ENCODE assay signal across 19 cellular contexts in genomic region chr10:111944331-111944730, GRCh38.
"Had no signal": no experiment of that assay in that cellular context is flagged by ENCODE, and none has a peak within 500 bp of the region (broad histone marks: within the 10 kb centered on the region; RNA-seq: fewer than 3 reads in every experiment).

No MANE protein-coding gene starts in this region.

- DNase-seq: activated CD4-positive, alpha-beta T cell treated with anti-CD3 and anti-CD28 coated beads, Interleukin-2, amount 50 U/mL, for 4 hours; activated CD4-positive, CD25-positive, alpha-beta regulatory T cell treated with anti-CD3 and anti-CD28 coated beads, Interleukin-2, amount 50 U/mL, for 72 hours; activated gamma-delta T cell treated with Interleukin-2 at 50 U/mL for 16 hours; adrenal gland; effector memory CD8-positive, alpha-beta T cell; hippocampal formation; kidney glomerular epithelial cell; left ventricle myocardium inferior; mammary epithelial cell; psoas muscle; transverse colon had no signal

- H3K27me3 ChIP-seq: adrenal gland, breast epithelium, transverse colon, vagina had no signal

- H3K4me3 Mint-ChIP-seq: activated T-helper 1 cell treated with anti-CD3 and anti-CD28 coated beads, Interleukin-12 subunit alpha, Interleukin-12 subunit beta, Interleukin-2, Interleukin-4 antibody, amounts not matched to agents 30 ng/mL and 10 ng/mL and 1 ng/mL, durations not matched to agents 14 hours and 24 hours and 36 hours; dendritic cell treated with granulocyte-macrophage colony-stimulating factor and Interleukin-4, amounts not matched to agents 40 ng/mL and 50 ng/mL, for 4 days; effector memory CD8-positive, alpha-beta T cell; stimulated activated naive CD8-positive, alpha-beta T cell treated with anti-CD3 and anti-CD28 coated beads, Interleukin-15, Interleukin-2, amounts not matched to agents 100 ng/mL and 50 ng/mL, for 24 hours had no signal

- H3K9me3 ChIP-seq: psoas muscle, transverse colon, vagina had no signal

- H3K27ac Mint-ChIP-seq: activated naive CD4-positive, alpha-beta T cell treated with anti-CD3 and anti-CD28 coated beads, Interleukin-2, amount 50 U/mL, for 72 hours; activated T-helper 1 cell treated with anti-CD3 and anti-CD28 coated beads, Interleukin-12 subunit alpha, Interleukin-12 subunit beta, Interleukin-2, Interleukin-4 antibody, amounts not matched to agents 30 ng/mL and 10 ng/mL and 1 ng/mL, durations not matched to agents 14 hours and 24 hours and 36 hours; dendritic cell treated with granulocyte-macrophage colony-stimulating factor and Interleukin-4, amounts not matched to agents 40 ng/mL and 50 ng/mL, for 4 days; effector memory CD8-positive, alpha-beta T cell; stimulated activated naive CD8-positive, alpha-beta T cell treated with anti-CD3 and anti-CD28 coated beads, Interleukin-15, Interleukin-2, amounts not matched to agents 100 ng/mL and 50 ng/mL, for 24 hours had no signal

- H3K9me3 Mint-ChIP-seq: activated T-helper 1 cell treated with anti-CD3 and anti-CD28 coated beads, Interleukin-12 subunit alpha, Interleukin-12 subunit beta, Interleukin-2, Interleukin-4 antibody, amounts not matched to agents 30 ng/mL and 10 ng/mL and 1 ng/mL, durations not matched to agents 14 hours and 24 hours and 36 hours had no signal

- H3K36me3 Mint-ChIP-seq: activated naive CD4-positive, alpha-beta T cell treated with anti-CD3 and anti-CD28 coated beads, Interleukin-2, amount 50 U/mL, for 72 hours had no signal

- H3K27me3 Mint-ChIP-seq: dendritic cell treated with granulocyte-macrophage colony-stimulating factor and Interleukin-4, amounts not matched to agents 40 ng/mL and 50 ng/mL, for 4 days; stimulated activated naive CD8-positive, alpha-beta T cell treated with anti-CD3 and anti-CD28 coated beads, Interleukin-15, Interleukin-2, amounts not matched to agents 100 ng/mL and 50 ng/mL, for 24 hours had no signal

- H3K27ac ChIP-seq: adrenal gland, breast epithelium, left ventricle myocardium inferior, psoas muscle, skin epidermis, transverse colon, vagina had no signal

- H3K4me1 ChIP-seq: adrenal gland, breast epithelium, left ventricle myocardium inferior, psoas muscle, transverse colon, vagina had no signal

- ATAC-seq: activated naive CD4-positive, alpha-beta T cell treated with anti-CD3 and anti-CD28 coated beads, Interleukin-2, amount 50 U/mL, for 72 hours; effector memory CD8-positive, alpha-beta T cell; psoas muscle; right cardiac atrium had no signal
